Comparison of ENCODE assay signal across 2 cellular contexts in the genomic region with DNA sequence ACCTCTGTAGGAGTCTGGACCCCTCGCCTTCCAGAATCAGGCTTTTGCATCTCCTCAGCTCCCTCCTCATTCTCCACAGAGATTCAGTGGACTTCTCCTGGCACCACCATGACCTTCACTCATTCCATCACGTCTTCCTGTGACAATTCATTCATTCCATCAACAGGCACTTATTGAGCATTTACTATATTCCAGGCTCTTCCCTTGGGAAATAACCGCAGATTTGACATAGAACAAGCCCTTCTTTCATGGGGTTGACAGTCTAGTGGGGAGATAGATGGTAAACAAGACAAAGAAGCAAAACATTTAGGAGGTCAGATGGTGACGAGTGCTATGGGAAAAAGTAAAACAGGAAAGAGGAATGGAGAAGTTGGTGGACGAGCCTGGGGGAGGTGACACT.
TF ChIP-seq lines count a peak whose summit lies in the region.

No MANE protein-coding gene starts in this region.

TF ChIP-seq in A549, 52 proteins besides CTCF, POLR2A, EP300 and RAD21:
- TF ChIP-seq HEYL (CRISPR knock-in tag; IDR thresholded peaks at IDR 0.05) (no peak), TP53 (CRISPR knock-in tag; IDR thresholded peaks at IDR 0.05) (0 out of 2 replicates have a peak, but pooled peaks have one; percentile 4)

TF ChIP-seq in K562, 482 proteins besides CTCF, POLR2A, EP300 and RAD21:
- TF ChIP-seq ETS2 (tag; IDR thresholded peaks at IDR 0.05; ENCODE audit: borderline replicate concordance, poor library complexity, severe bottlenecking) (no peak), BCOR (IDR thresholded peaks at IDR 0.05) (0 out of 2 replicates have a peak, but pooled peaks have one; percentile 17), ZNF24 (IDR thresholded peaks at IDR 0.05) (peak; percentile 84)
